In genomic region chr14:76956253-76957090, GRCh38 we compare ENCODE assay signal across 1 cellular context.
A peak's percentile ranks its signal among the peaks of the same experiment; 100 is the strongest.
TF ChIP-seq lines count a peak whose summit lies in the region.

No MANE protein-coding gene starts in this region.

TF ChIP-seq in HepG2, 621 proteins besides CTCF, POLR2A, EP300 and RAD21 (continued from another document and continues in another):
- no peak for TF ChIP-seq AHDC1 (CRISPR knock-in tag; IDR thresholded peaks at IDR 0.05; ENCODE audit: borderline replicate concordance)
- TF ChIP-seq ZNF660 (CRISPR knock-in tag; IDR thresholded peaks at IDR 0.05; ENCODE audit: borderline replicate concordance, low read depth) = no peak
- TF ChIP-seq MXD4 (CRISPR knock-in tag; IDR thresholded peaks at IDR 0.05) = peak; percentile 24; the same call in 1 of the 2 replicates
- TF ChIP-seq ZNF749 (CRISPR knock-in tag; IDR thresholded peaks at IDR 0.05; ENCODE audit: borderline replicate concordance) = no peak
- no peak for TF ChIP-seq RNF219 (CRISPR knock-in tag; IDR thresholded peaks at IDR 0.05)
- TF ChIP-seq ZNF629 (CRISPR knock-in tag; conservative IDR thresholded peaks at IDR 0.05) = no peak
- TF ChIP-seq SALL2 (CRISPR knock-in tag; IDR thresholded peaks at IDR 0.05) = no peak
- no peak for TF ChIP-seq SIX4 (CRISPR knock-in tag; IDR thresholded peaks at IDR 0.05)
- TF ChIP-seq FLYWCH1 (CRISPR knock-in tag; IDR thresholded peaks at IDR 0.05) = no peak
- no peak for TF ChIP-seq ZNF350 (CRISPR knock-in tag; IDR thresholded peaks at IDR 0.05; ENCODE audit: borderline replicate concordance, low read depth)
- peak; percentile 48 for TF ChIP-seq ZNF18 (CRISPR knock-in tag; IDR thresholded peaks at IDR 0.05; ENCODE audit: insufficient replicate concordance)
- TF ChIP-seq ZNF773 (CRISPR knock-in tag; IDR thresholded peaks at IDR 0.05; ENCODE audit: borderline replicate concordance) = no peak
- TF ChIP-seq ARNTL (CRISPR knock-in tag; IDR thresholded peaks at IDR 0.05) = no peak
- TF ChIP-seq ZXDC (CRISPR knock-in tag; IDR thresholded peaks at IDR 0.05) = no peak
- TF ChIP-seq ZNF263 (CRISPR knock-in tag; IDR thresholded peaks at IDR 0.05) = no peak; the same call in 1 of the 2 replicates
- TF ChIP-seq ZNF460 (CRISPR knock-in tag; IDR thresholded peaks at IDR 0.05; ENCODE audit: borderline replicate concordance) = no peak
- TF ChIP-seq ZNF253 (CRISPR knock-in tag; IDR thresholded peaks at IDR 0.05; ENCODE audit: borderline replicate concordance) = no peak
- peak; percentile 79 for TF ChIP-seq TFDP2 (CRISPR knock-in tag; IDR thresholded peaks at IDR 0.05)
- TF ChIP-seq GMEB1 (CRISPR knock-in tag; IDR thresholded peaks at IDR 0.05; ENCODE audit: borderline replicate concordance) = peak; percentile 53; the same call in 1 of the 2 replicates
- TF ChIP-seq SOX5 (CRISPR knock-in tag; IDR thresholded peaks at IDR 0.05; ENCODE audit: borderline replicate concordance) = peak; percentile 62; the same call in 1 of the 2 replicates
- no peak for TF ChIP-seq NFIC (IDR thresholded peaks at IDR 0.05; ENCODE audit: low read length)
- peak; percentile 82; the same call in 1 of the 2 replicates for TF ChIP-seq TRAFD1 (CRISPR knock-in tag; IDR thresholded peaks at IDR 0.05; ENCODE audit: borderline replicate concordance)
- TF ChIP-seq EED (CRISPR knock-in tag; IDR thresholded peaks at IDR 0.05) = no peak
- TF ChIP-seq CC2D1A (CRISPR knock-in tag; IDR thresholded peaks at IDR 0.05) = no peak
- 0 out of 2 replicates have a peak, but pooled peaks have one; percentile 20 for TF ChIP-seq TSC22D2 (CRISPR knock-in tag; IDR thresholded peaks at IDR 0.05; ENCODE audit: borderline replicate concordance)
- no peak for TF ChIP-seq ZNF335 (CRISPR knock-in tag; IDR thresholded peaks at IDR 0.05)
- TF ChIP-seq POLR2G (IDR thresholded peaks at IDR 0.05; ENCODE audit: low read depth, low read length) = peak; percentile 63
- TF ChIP-seq CREB3 (CRISPR knock-in tag; IDR thresholded peaks at IDR 0.05) = no peak
- no peak for TF ChIP-seq ZNF180 (CRISPR knock-in tag; IDR thresholded peaks at IDR 0.05; ENCODE audit: borderline replicate concordance, low read depth)
- no peak for TF ChIP-seq ZNF670 (CRISPR knock-in tag; IDR thresholded peaks at IDR 0.05; ENCODE audit: borderline replicate concordance)
- no peak for TF ChIP-seq NPAS2 (CRISPR knock-in tag; IDR thresholded peaks at IDR 0.05; ENCODE audit: borderline replicate concordance)
- no peak for TF ChIP-seq JARID2 (CRISPR knock-in tag; IDR thresholded peaks at IDR 0.05; ENCODE audit: insufficient replicate concordance)
- no peak for TF ChIP-seq ZBTB8A (CRISPR knock-in tag; IDR thresholded peaks at IDR 0.05; ENCODE audit: borderline replicate concordance, low read depth)
- no peak for TF ChIP-seq FOXA1 (IDR thresholded peaks at IDR 0.05)
- TF ChIP-seq FOXA1 (CRISPR knock-in tag; IDR thresholded peaks at IDR 0.05) = no peak
- TF ChIP-seq FOXP4 (CRISPR knock-in tag; IDR thresholded peaks at IDR 0.05) = peak; percentile 17; the same call in 1 of the 2 replicates
- peak; percentile 65; the same call in 1 of the 2 replicates for TF ChIP-seq HOXA3 (CRISPR knock-in tag; IDR thresholded peaks at IDR 0.05)
- TF ChIP-seq MTA3 (CRISPR knock-in tag; IDR thresholded peaks at IDR 0.05) = no peak
- no peak; the same call in 1 of the 2 replicates for TF ChIP-seq TCF7 (IDR thresholded peaks at IDR 0.05; ENCODE audit: low read depth)
- peak; percentile 68; the same call in 1 of the 2 replicates for TF ChIP-seq TFAP4 (IDR thresholded peaks at IDR 0.05; ENCODE audit: borderline replicate concordance, low read depth)
